In the genomic region with DNA sequence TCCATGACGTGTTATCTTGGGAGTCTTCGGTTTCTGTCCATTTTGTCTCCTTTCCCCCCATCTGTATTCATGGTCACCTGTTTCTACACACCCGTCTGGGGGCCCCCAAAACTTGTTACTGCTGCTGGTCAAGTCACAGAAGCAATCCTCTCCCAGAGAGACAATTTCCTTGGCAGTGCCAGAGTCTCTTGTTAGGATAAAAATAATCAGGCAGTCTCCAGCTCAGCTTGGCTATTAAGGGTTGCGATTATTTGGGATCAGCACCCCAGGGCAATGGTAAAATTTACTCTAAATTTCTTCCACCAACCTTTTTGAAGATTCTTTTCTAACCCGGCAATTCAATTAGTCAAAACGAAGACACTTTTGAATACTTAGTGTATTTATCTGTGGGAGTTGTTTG, we compare ENCODE assay signal across 18 cellular contexts.
"Had no signal": no experiment of that assay in that cellular context is flagged by ENCODE, and none has a peak within 500 bp of the region (broad histone marks: within the 10 kb centered on the region; RNA-seq: fewer than 3 reads in every experiment).

No MANE protein-coding gene starts in this region.

- H3K9me3 ChIP-seq: pancreas, tibial nerve, vagina had no signal

- H3K27me3 ChIP-seq: brain microvascular endothelial cell, foreskin keratinocyte, pancreas, tibial nerve, vagina had no signal

- DNase-seq: activated CD4-positive, CD25-positive, alpha-beta regulatory T cell; activated CD8-positive, alpha-beta memory T cell treated with anti-CD3 and anti-CD28 coated beads, Interleukin-2, amount 50 U/mL, for 4 hours; activated CD8-positive, alpha-beta T cell treated with anti-CD3 and anti-CD28 coated beads, Interleukin-2, amount 10 ng/mL, durations not matched to agents 7 days and 5 days; activated gamma-delta T cell; activated T-cell treated with anti-CD3 and anti-CD28 coated beads, Interleukin-2, amount 50 U/mL, for 48 hours; amniotic stem cell; cerebellar nuclear complex; effector memory CD8-positive, alpha-beta T cell; foreskin keratinocyte; kidney glomerular epithelial cell; pancreas; stimulated activated CD4-positive, alpha-beta T cell treated with anti-CD3 and anti-CD28 coated beads, Interleukin-12 subunit alpha, Interleukin-12 subunit beta, amount 100 ng/mL, for 4 hours; stimulated activated CD4-positive, alpha-beta T cell treated with anti-CD3 and anti-CD28 coated beads, Interleukin-2, amount 100 ng/mL, for 48 hours had no signal

- H3K4me1 ChIP-seq: foreskin keratinocyte, pancreas, vagina had no signal

- H3K4me3 ChIP-seq: pancreas, tibial nerve had no signal

- H3K36me3 ChIP-seq: brain microvascular endothelial cell, pancreas, tibial nerve, vagina had no signal

- H3K9me3 Mint-ChIP-seq: effector memory CD8-positive, alpha-beta T cell had no signal

- H3K4me3 Mint-ChIP-seq: activated CD8-positive, alpha-beta T cell treated with anti-CD3 and anti-CD28 coated beads, Interleukin-2, amount 10 ng/mL, durations not matched to agents 7 days and 5 days; effector memory CD8-positive, alpha-beta T cell had no signal

- H3K27ac Mint-ChIP-seq: activated CD4-positive, alpha-beta T cell treated with anti-CD3 and anti-CD28 coated beads, Interleukin-2, amount 10 ng/mL, durations not matched to agents 24 days and 14 days; activated CD8-positive, alpha-beta T cell treated with anti-CD3 and anti-CD28 coated beads, Interleukin-2, amount 10 ng/mL, durations not matched to agents 7 days and 5 days; activated naive CD4-positive, alpha-beta T cell treated with anti-CD3 and anti-CD28 coated beads, Interleukin-2, amount 50 U/mL, for 72 hours; effector memory CD8-positive, alpha-beta T cell had no signal

- ATAC-seq: activated CD8-positive, alpha-beta T cell treated with anti-CD3 and anti-CD28 coated beads, Interleukin-2, amount 10 ng/mL, durations not matched to agents 7 days and 5 days; effector memory CD8-positive, alpha-beta T cell; foreskin keratinocyte had no signal

- H3K27ac ChIP-seq: brain microvascular endothelial cell, foreskin keratinocyte, pancreas, tibial nerve, vagina had no signal
